Comparison of ENCODE assay signal across 25 cellular contexts in genomic region chr15:31805090-31805662, GRCh38.
"Had no signal": no experiment of that assay in that cellular context is flagged by ENCODE, and none has a peak within 500 bp of the region (broad histone marks: within the 10 kb centered on the region; RNA-seq: fewer than 3 reads in every experiment).

No MANE protein-coding gene starts in this region.

- H3K27me3 ChIP-seq: body of pancreas, breast epithelium, MG63, SJSA1 had no signal

- H3K4me3 ChIP-seq: body of pancreas, breast epithelium, MG63, PC-9, SJSA1 had no signal

- ATAC-seq: activated CD8-positive, alpha-beta T cell treated with anti-CD3 and anti-CD28 coated beads, Interleukin-2, amount 10 ng/mL, durations not matched to agents 7 days and 5 days; activated T-cell treated with anti-CD3 and anti-CD28 coated beads, Interleukin-2, amount 50 U/mL, for 4 hours; body of pancreas had no signal

- H3K9me3 ChIP-seq: body of pancreas, MG63, SJSA1, SK-N-SH had no signal

- DNase-seq: activated CD4-positive, alpha-beta T cell treated with anti-CD3 and anti-CD28 coated beads, Interleukin-2, amount 10 ng/mL, durations not matched to agents 7 days and 5 days; activated CD4-positive, alpha-beta T cell treated with anti-CD3 and anti-CD28 coated beads, Interleukin-2, amount 50 U/mL, for 48 hours; activated CD8-positive, alpha-beta T cell treated with anti-CD3 and anti-CD28 coated beads, Interleukin-2, amount 10 ng/mL, durations not matched to agents 7 days and 5 days; activated gamma-delta T cell treated with Interleukin-2 at 50 U/mL for 16 hours; activated naive CD4-positive, alpha-beta T cell treated with anti-CD3 and anti-CD28 coated beads, Interleukin-2, amount 50 U/mL, for 16 hours; activated naive CD8-positive, alpha-beta T cell treated with anti-CD3 and anti-CD28 coated beads for 36 hours; activated T-cell treated with anti-CD3 and anti-CD28 coated beads, Interleukin-2, amount 50 U/mL, for 4 hours; amniotic stem cell; aorta; body of pancreas; Kasumi-1; KG1; MG63; NCI-H1048; NCI-H1105 treated with DMSO at 0.1 percent for 48 hours; NCI-H1694 treated with DMSO at 0.1 percent for 48 hours; NCI-H2029; NCI-H345; NCI-H524 treated with DMSO at 0.1 percent for 48 hours; PC-9; SHP77 treated with DMSO at 0.1 percent for 48 hours; SK-N-SH had no signal

- H3K4me1 ChIP-seq: body of pancreas, breast epithelium, SJSA1 had no signal

- H3K27ac ChIP-seq: body of pancreas, breast epithelium, PC-9, RWPE1, SJSA1 had no signal

- H3K36me3 ChIP-seq: breast epithelium, MG63, SJSA1 had no signal
